In genomic region chr2:168643979-168644378, GRCh38 we compare ENCODE assay signal across 2 cellular contexts.
TF ChIP-seq lines count a peak whose summit lies in the region.

No MANE protein-coding gene starts in this region.

TF ChIP-seq in SK-N-SH treated with all-trans-retinoic acid at 6 μM for 48 hours, 23 proteins besides CTCF, POLR2A, EP300 and RAD21 (continued from another document):
- TF ChIP-seq, protein P1, sequence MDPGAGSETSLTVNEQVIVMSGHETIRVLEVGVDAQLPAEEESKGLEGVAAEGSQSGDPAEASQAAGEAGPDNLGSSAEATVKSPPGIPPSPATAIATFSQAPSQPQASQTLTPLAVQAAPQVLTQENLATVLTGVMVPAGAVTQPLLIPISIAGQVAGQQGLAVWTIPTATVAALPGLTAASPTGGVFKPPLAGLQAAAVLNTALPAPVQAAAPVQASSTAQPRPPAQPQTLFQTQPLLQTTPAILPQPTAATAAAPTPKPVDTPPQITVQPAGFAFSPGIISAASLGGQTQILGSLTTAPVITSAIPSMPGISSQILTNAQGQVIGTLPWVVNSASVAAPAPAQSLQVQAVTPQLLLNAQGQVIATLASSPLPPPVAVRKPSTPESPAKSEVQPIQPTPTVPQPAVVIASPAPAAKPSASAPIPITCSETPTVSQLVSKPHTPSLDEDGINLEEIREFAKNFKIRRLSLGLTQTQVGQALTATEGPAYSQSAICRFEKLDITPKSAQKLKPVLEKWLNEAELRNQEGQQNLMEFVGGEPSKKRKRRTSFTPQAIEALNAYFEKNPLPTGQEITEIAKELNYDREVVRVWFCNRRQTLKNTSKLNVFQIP (CRISPR knock-in tag; IDR thresholded peaks at IDR 0.05; ENCODE audit: borderline replicate concordance, low read depth) = no peak
- TF ChIP-seq RARB (CRISPR knock-in tag; IDR thresholded peaks at IDR 0.05) (no peak), PATZ1 (CRISPR knock-in tag; IDR thresholded peaks at IDR 0.05; ENCODE audit: borderline replicate concordance) (no peak), TCF4 (CRISPR knock-in tag; IDR thresholded peaks at IDR 0.05; ENCODE audit: borderline replicate concordance) (no peak), OSR1 (CRISPR knock-in tag; IDR thresholded peaks at IDR 0.05) (no peak), TOX (CRISPR knock-in tag; IDR thresholded peaks at IDR 0.05; ENCODE audit: borderline replicate concordance) (no peak), ARNTL (CRISPR knock-in tag; IDR thresholded peaks at IDR 0.05; ENCODE audit: borderline replicate concordance, low read depth) (no peak), ZNF70 (CRISPR knock-in tag; IDR thresholded peaks at IDR 0.05) (no peak), ESRRG (CRISPR knock-in tag; IDR thresholded peaks at IDR 0.05) (no peak)

TF ChIP-seq in SK-N-SH, 30 proteins besides CTCF, POLR2A, EP300 and RAD21 (continued from another document):
- TF ChIP-seq, protein P2, sequence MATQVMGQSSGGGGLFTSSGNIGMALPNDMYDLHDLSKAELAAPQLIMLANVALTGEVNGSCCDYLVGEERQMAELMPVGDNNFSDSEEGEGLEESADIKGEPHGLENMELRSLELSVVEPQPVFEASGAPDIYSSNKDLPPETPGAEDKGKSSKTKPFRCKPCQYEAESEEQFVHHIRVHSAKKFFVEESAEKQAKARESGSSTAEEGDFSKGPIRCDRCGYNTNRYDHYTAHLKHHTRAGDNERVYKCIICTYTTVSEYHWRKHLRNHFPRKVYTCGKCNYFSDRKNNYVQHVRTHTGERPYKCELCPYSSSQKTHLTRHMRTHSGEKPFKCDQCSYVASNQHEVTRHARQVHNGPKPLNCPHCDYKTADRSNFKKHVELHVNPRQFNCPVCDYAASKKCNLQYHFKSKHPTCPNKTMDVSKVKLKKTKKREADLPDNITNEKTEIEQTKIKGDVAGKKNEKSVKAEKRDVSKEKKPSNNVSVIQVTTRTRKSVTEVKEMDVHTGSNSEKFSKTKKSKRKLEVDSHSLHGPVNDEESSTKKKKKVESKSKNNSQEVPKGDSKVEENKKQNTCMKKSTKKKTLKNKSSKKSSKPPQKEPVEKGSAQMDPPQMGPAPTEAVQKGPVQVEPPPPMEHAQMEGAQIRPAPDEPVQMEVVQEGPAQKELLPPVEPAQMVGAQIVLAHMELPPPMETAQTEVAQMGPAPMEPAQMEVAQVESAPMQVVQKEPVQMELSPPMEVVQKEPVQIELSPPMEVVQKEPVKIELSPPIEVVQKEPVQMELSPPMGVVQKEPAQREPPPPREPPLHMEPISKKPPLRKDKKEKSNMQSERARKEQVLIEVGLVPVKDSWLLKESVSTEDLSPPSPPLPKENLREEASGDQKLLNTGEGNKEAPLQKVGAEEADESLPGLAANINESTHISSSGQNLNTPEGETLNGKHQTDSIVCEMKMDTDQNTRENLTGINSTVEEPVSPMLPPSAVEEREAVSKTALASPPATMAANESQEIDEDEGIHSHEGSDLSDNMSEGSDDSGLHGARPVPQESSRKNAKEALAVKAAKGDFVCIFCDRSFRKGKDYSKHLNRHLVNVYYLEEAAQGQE (IDR thresholded peaks at IDR 0.05; ENCODE audit: low read depth, low read length) = no peak
- TF ChIP-seq SIN3A (IDR thresholded peaks at IDR 0.05; ENCODE audit: borderline replicate concordance, low read depth, low read length) = no peak
- TF ChIP-seq MEF2A (IDR thresholded peaks at IDR 0.05; ENCODE audit: borderline replicate concordance, low read depth) = no peak
- TF ChIP-seq FOXJ3 (CRISPR knock-in tag; IDR thresholded peaks at IDR 0.05) = no peak
TF ChIP-seq in SK-N-SH: peak in this region for 0.
